ENCODE assay signal across 17 cellular contexts in the genomic region with DNA sequence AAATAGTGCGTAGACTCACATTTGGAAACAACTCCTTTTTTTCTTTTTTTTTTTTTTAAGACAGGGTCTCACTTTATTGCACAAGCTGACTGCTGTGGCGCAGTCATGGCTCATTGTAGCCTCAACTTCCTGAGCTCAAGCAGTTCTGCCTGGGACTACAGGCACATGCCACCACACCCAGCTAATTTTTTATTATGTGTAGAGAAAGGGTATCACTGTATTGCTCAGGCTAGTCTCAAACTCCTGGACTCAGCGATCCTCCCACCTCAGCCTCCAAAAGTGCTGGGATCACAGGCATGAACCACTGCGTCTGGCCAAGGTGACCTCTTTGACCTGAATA.
"Had no signal": no experiment of that assay in that cellular context is flagged by ENCODE, and none has a peak within 500 bp of the region (broad histone marks: within the 10 kb centered on the region; RNA-seq: fewer than 3 reads in every experiment).

No MANE protein-coding gene starts in this region.

- H3K27ac ChIP-seq: left ventricle myocardium inferior, ovary, thoracic aorta, upper lobe of right lung had no signal

- H3K36me3 ChIP-seq: left ventricle myocardium inferior, ovary, upper lobe of right lung had no signal

- H3K4me3 ChIP-seq: heart right ventricle, left ventricle myocardium inferior, ovary, thoracic aorta, upper lobe of right lung had no signal

- H3K27me3 Mint-ChIP-seq: activated CD4-positive, alpha-beta T cell treated with anti-CD3 and anti-CD28 coated beads, Interleukin-2, amount 10 ng/mL, durations not matched to agents 7 days and 5 days; brain; stimulated activated naive B cell treated with anti-CD40 and anti-IgM and Interleukin-4, amounts not matched to agents 10 μg/mL and 1 μg/mL and 100 μg/mL, for 72 hours had no signal

- H3K4me1 ChIP-seq: upper lobe of right lung had no signal

- H3K9me3 Mint-ChIP-seq: activated CD4-positive, alpha-beta T cell treated with anti-CD3 and anti-CD28 coated beads, Interleukin-2, amount 10 ng/mL, durations not matched to agents 7 days and 5 days; activated naive CD4-positive, alpha-beta T cell treated with anti-CD3 and anti-CD28 coated beads for 36 hours; activated T-cell treated with anti-CD3 and anti-CD28 coated beads, Interleukin-2, amount 50 U/mL, for 4 hours had no signal

- H3K27me3 ChIP-seq: heart right ventricle, ovary, upper lobe of right lung had no signal

- H3K9me3 ChIP-seq: left ventricle myocardium inferior, ovary, thoracic aorta, upper lobe of right lung had no signal

- DNase-seq: activated CD4-positive, alpha-beta T cell treated with anti-CD3 and anti-CD28 coated beads, Interleukin-2, amount 10 ng/mL, durations not matched to agents 7 days and 5 days; activated CD8-positive, alpha-beta memory T cell treated with anti-CD3 and anti-CD28 coated beads, Interleukin-2, amount 50 U/mL, for 4 hours; activated naive CD4-positive, alpha-beta T cell treated with anti-CD3 and anti-CD28 coated beads for 36 hours; activated T-cell treated with anti-CD3 and anti-CD28 coated beads, Interleukin-2, amount 50 U/mL, for 4 hours; anterior cingulate cortex; cortex of kidney; effector CD4-positive, alpha-beta T cell; heart right ventricle; kidney glomerular epithelial cell; left ventricle myocardium inferior; ovary; stimulated activated naive B cell treated with anti-CD40 and anti-IgM and Interleukin-4, amounts not matched to agents 10 μg/mL and 1 μg/mL and 100 μg/mL, for 72 hours; upper lobe of right lung had no signal

- ATAC-seq: activated CD4-positive, CD25-positive, alpha-beta regulatory T cell treated with anti-CD3 and anti-CD28 coated beads, Interleukin-2, amount 50 U/mL, for 24 hours; activated T-cell treated with anti-CD3 and anti-CD28 coated beads, Interleukin-2, amount 50 U/mL, for 4 hours; sciatic nerve; stimulated activated naive B cell treated with anti-CD40 and anti-IgM and Interleukin-4, amounts not matched to agents 10 μg/mL and 1 μg/mL and 100 μg/mL, for 72 hours; upper lobe of right lung had no signal

- H3K4me3 Mint-ChIP-seq: activated CD4-positive, alpha-beta T cell treated with anti-CD3 and anti-CD28 coated beads, Interleukin-2, amount 10 ng/mL, durations not matched to agents 7 days and 5 days; activated naive CD4-positive, alpha-beta T cell treated with anti-CD3 and anti-CD28 coated beads for 36 hours; activated T-cell treated with anti-CD3 and anti-CD28 coated beads, Interleukin-2, amount 50 U/mL, for 4 hours; brain; stimulated activated naive B cell treated with anti-CD40 and anti-IgM and Interleukin-4, amounts not matched to agents 10 μg/mL and 1 μg/mL and 100 μg/mL, for 72 hours had no signal

- H3K27ac Mint-ChIP-seq: activated CD4-positive, alpha-beta T cell treated with anti-CD3 and anti-CD28 coated beads, Interleukin-2, amount 10 ng/mL, durations not matched to agents 7 days and 5 days; activated naive CD4-positive, alpha-beta T cell treated with anti-CD3 and anti-CD28 coated beads for 36 hours; stimulated activated naive B cell treated with anti-CD40 and anti-IgM and Interleukin-4, amounts not matched to agents 10 μg/mL and 1 μg/mL and 100 μg/mL, for 72 hours had no signal
